In the genomic region with DNA sequence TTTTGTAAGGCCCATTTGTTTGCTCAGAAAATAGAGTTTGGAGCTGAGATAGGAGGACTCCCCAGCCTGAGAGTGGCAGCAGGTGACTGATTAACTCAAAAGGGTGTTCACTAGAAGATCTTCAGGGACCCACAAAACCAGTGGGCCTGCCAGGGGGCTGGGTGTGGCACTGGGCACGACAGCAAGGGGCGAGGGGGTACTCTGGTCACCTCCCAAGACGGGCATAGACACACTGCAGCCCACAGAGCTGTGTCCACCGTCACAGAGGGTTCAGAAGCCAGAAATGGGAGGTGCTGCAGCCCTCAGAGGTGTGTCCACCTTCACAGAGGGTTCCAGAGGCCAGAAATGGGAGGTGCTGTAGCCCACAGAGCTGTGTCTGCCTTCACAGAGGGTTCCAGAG, we compare ENCODE assay signal across 22 cellular contexts.
"Had no signal": no experiment of that assay in that cellular context is flagged by ENCODE, and none has a peak within 500 bp of the region (broad histone marks: within the 10 kb centered on the region; RNA-seq: fewer than 3 reads in every experiment).

No MANE protein-coding gene starts in this region.

- H3K9me3 Mint-ChIP-seq: naive thymus-derived CD4-positive, alpha-beta T cell; T-cell had no signal

- H3K27ac Mint-ChIP-seq: T-cell had no signal

- H3K27ac ChIP-seq: brain microvascular endothelial cell, esophagus muscularis mucosa, gastroesophageal sphincter, heart right ventricle, neutrophil, parathyroid adenoma, stomach, upper lobe of left lung had no signal

- DNase-seq: activated CD8-positive, alpha-beta memory T cell treated with anti-CD3 and anti-CD28 coated beads for 24 hours; activated CD8-positive, alpha-beta memory T cell treated with anti-CD3 and anti-CD28 coated beads, Interleukin-2, amount 50 U/mL, for 48 hours; activated naive CD4-positive, alpha-beta T cell; aorta; brain microvascular endothelial cell; cortex of kidney; heart right ventricle; kidney glomerular epithelial cell; left ventricle myocardium superior; mesenchymal stem cell; naive thymus-derived CD4-positive, alpha-beta T cell; retina; SIG-M5; stomach; T-cell; upper lobe of left lung had no signal

- H3K4me3 Mint-ChIP-seq: naive thymus-derived CD4-positive, alpha-beta T cell; T-cell had no signal

- ATAC-seq: activated CD4-positive, CD25-positive, alpha-beta regulatory T cell treated with anti-CD3 and anti-CD28 coated beads, Interleukin-2, amount 50 U/mL, for 24 hours; gastroesophageal sphincter; heart right ventricle; left ventricle myocardium superior; naive thymus-derived CD4-positive, alpha-beta T cell; SK-N-SH treated with all-trans-retinoic acid at 6 μM for 48 hours; T-cell had no signal

- H3K27me3 Mint-ChIP-seq: naive thymus-derived CD4-positive, alpha-beta T cell; T-cell had no signal
